ENCODE assay signal across 23 cellular contexts in the genomic region with DNA sequence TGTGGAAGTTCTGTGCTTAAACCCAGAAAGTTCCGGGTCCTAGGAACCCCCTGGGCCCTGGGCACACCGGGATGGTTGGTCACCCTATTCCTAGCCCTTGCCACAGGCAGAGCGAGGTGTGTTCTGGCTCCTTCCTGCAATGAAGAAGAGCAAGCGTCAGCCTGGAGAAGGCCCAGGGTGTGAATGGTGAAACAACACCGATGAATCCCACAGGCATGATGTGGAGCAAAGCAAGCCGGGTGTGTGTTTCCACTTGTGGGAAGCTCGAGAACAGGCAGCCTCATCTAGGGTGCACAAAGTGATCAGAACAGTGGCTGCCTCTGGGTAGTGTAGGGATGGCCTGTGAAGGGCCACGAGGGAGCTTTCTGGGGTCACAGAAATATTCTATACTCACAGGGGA. TPM values are rescaled to one million over a fixed set of nuclear protein-coding genes. Genes with fewer than 3 reads are reported as not detected.
DNase-seq lines count a peak whose midpoint lies in the region; ATAC-seq, FAIRE-seq and TF ChIP-seq lines count a peak whose summit lies in the region.
"Had no signal": no experiment of that assay in that cellular context is flagged by ENCODE, and none has a peak within 500 bp of the region (broad histone marks: within the 10 kb centered on the region; RNA-seq: fewer than 3 reads in every experiment).

No MANE protein-coding gene starts in this region.

- no peak overlapping the region for H3K9ac ChIP-seq in GM23248
- H3K9ac ChIP-seq in astrocyte (ENCODE audit: low read length) = no peak overlapping the region

- H3K4me1 ChIP-seq in GM23248 (ENCODE audit: insufficient read depth) (peaks cover 22% of the 10 kb centered on the region), astrocyte (ENCODE audit: insufficient read depth, low read length) (peaks cover 22% of the 10 kb centered on the region)

- no peak overlapping the region for H3K4me2 ChIP-seq in GM23248 (ENCODE audit: unreplicated experiment)
- H3K4me2 ChIP-seq in astrocyte (ENCODE audit: low read length) = no peak overlapping the region

- no peak for TF ChIP-seq CTCF in astrocyte (IDR thresholded peaks at IDR 0.05; ENCODE audit: insufficient read depth, low read depth, low read length)
- no peak for TF ChIP-seq CTCF in fibroblast of the aortic adventitia (IDR thresholded peaks at IDR 0.05; ENCODE audit: insufficient read depth, low read length)

- H3K9me2 ChIP-seq in GM23248 (ENCODE audit: insufficient read depth) = no peaks in the 10 kb centered on the region

- H3K27me3 ChIP-seq in GM23248 (replicated peaks; ENCODE audit: insufficient read depth) (no peaks in the 10 kb centered on the region), astrocyte (ENCODE audit: insufficient read depth, low read length) (no peaks in the 10 kb centered on the region)

- no peaks in the 10 kb centered on the region for H3F3A ChIP-seq in GM23248 (ENCODE audit: insufficient read depth)

- H3K36me3 Mint-ChIP-seq in astrocyte (ENCODE audit: low read depth, unreplicated experiment) = no peaks in the 10 kb centered on the region
- H3K36me3 Mint-ChIP-seq: CD4-positive, CD25-positive, alpha-beta regulatory T cell had no signal

- 53 to 63% methylated on average over 8 of the region's 8 CpGs for WGBS in GM23248 (ENCODE audit: low coverage in 1 of 2, low lambda C conversion rate in 2 of 2, missing lambda C conversion rate in 2 of 2), 2 experiments

- H2AFZ ChIP-seq in GM23248 = no peak overlapping the region
- H2AFZ ChIP-seq in astrocyte (ENCODE audit: low read depth, low read length) = peak overlapping the region; percentile 4

- H3K4me3 ChIP-seq in GM23248 = no peak overlapping the region
- H3K4me3 ChIP-seq in astrocyte (ENCODE audit: insufficient read depth, low read depth, low read length) = no peak overlapping the region
- no peak overlapping the region for H3K4me3 ChIP-seq in fibroblast of the aortic adventitia (ENCODE audit: low read depth, low read length)

- H3K9me3 Mint-ChIP-seq in astrocyte (ENCODE audit: unreplicated experiment) = peaks cover under 1% of the 10 kb centered on the region
- H3K9me3 Mint-ChIP-seq: CD4-positive, CD25-positive, alpha-beta regulatory T cell had no signal

- in situ Hi-C loops in GM23248 (cut with MboI) = no loop called here

- no peaks in the 10 kb centered on the region for H3K36me3 ChIP-seq in GM23248 (ENCODE audit: low read depth)
- H3K36me3 ChIP-seq in astrocyte (ENCODE audit: insufficient read depth, low read length) = no peaks in the 10 kb centered on the region

- H3K27ac ChIP-seq in GM23248 (no peak overlapping the region), astrocyte (ENCODE audit: low read depth, low read length) (no peak overlapping the region)

- peak; percentile 26 for DNase-seq in GM23248
- DNase-seq in astrocyte (ENCODE audit: low read depth) = no peak
- DNase-seq in fibroblast of the aortic adventitia (ENCODE audit: low read depth) = peak; percentile 37
- DNase-seq in activated CD8-positive, alpha-beta memory T cell treated with anti-CD3 and anti-CD28 coated beads for 24 hours = no peak
- DNase-seq in SHP77 treated with DMSO at 0.1 percent for 48 hours (lab: John Stamatoyannopoulos, UW) = no peak
- DNase-seq: CD4-positive, CD25-positive, alpha-beta regulatory T cell; KBM-7; NCI-H1092 treated with DMSO at 0.1 percent for 48 hours; NCI-H146; NCI-H2029 treated with DMSO at 0.1 percent for 48 hours; NCI-H345; NCI-H524; NCI-H774; NK-92 treated with Interleukin-12 subunit alpha and Interleukin-12 subunit beta, amount 100 ng/mL, for 24 hours had no signal

- H3K4me1 Mint-ChIP-seq in astrocyte (ENCODE audit: low read depth, unreplicated experiment) = peaks cover 21% of the 10 kb centered on the region
- H3K4me1 Mint-ChIP-seq: CD4-positive, CD25-positive, alpha-beta regulatory T cell had no signal

- no peak overlapping the region for H3K27ac Mint-ChIP-seq in astrocyte (ENCODE audit: unreplicated experiment)

- H3K79me2 ChIP-seq in GM23248 (ENCODE audit: insufficient read depth) (no peaks in the 10 kb centered on the region), astrocyte (ENCODE audit: insufficient read depth, low read length) (no peaks in the 10 kb centered on the region)

- H4K20me1 ChIP-seq in GM23248 (ENCODE audit: insufficient read depth) (no peaks in the 10 kb centered on the region), astrocyte (ENCODE audit: insufficient read depth, low read length) (no peaks in the 10 kb centered on the region)

- FAIRE-seq in astrocyte (lab: Jason Lieb, UNC) = no peak
- FAIRE-seq: GM12891, HepG2 had no signal

- no peaks in the 10 kb centered on the region for H3K9me3 ChIP-seq in GM23248 (ENCODE audit: low read depth)
- H3K9me3 ChIP-seq in astrocyte (ENCODE audit: insufficient read depth, low read depth, low read length) = peaks cover 4% of the 10 kb centered on the region

- peaks cover 9% of the 10 kb centered on the region for H3K27me3 Mint-ChIP-seq in astrocyte (ENCODE audit: low read depth, unreplicated experiment)

- ATAC-seq in GM18861 (IDR thresholded peaks at IDR 0.05; ENCODE audit: unreplicated experiment) = no peak
- no peak for ATAC-seq in GM19463 (IDR thresholded peaks at IDR 0.05; ENCODE audit: unreplicated experiment)
- ATAC-seq: HepG2, Panc1, SK-N-SH treated with all-trans-retinoic acid at 6 μM for 48 hours had no signal

- no peak overlapping the region for H3K4me3 Mint-ChIP-seq in astrocyte (ENCODE audit: unreplicated experiment)
- H3K4me3 Mint-ChIP-seq: CD4-positive, CD25-positive, alpha-beta regulatory T cell had no signal

RNA-seq across cellular contexts. Expression of a gene that starts 13.8 kb away (rescaled TPM):
- not detected in 2 replicates for total RNA-seq in GM23248 (2014; rRNA removed; shearing (Covaris generic))
- polyA plus RNA-seq in GM23248 (2016; fragmentation: Nextera tagmentation; extraction: Ambion mirVana) = not detected in 2 replicates
- not detected in 2 replicates for total RNA-seq in astrocyte
- not detected in 2 replicates for total RNA-seq in fibroblast of the aortic adventitia (ENCODE audit: low replicate concordance)
- total RNA-seq: A673; CD4-positive, CD25-positive, alpha-beta regulatory T cell; H4; HepG2 had no signal
- polyA plus RNA-seq: BJ; CD4-positive, CD25-positive, alpha-beta regulatory T cell; HepG2 had no signal

RNA-seq across cellular contexts. Expression of a gene that starts 35.1 kb away (rescaled TPM):
- total RNA-seq in GM23248 (2014; rRNA removed; shearing (Covaris generic)) = not detected in 2 replicates
- not detected in 2 replicates for polyA plus RNA-seq in GM23248 (2016; fragmentation: Nextera tagmentation; extraction: Ambion mirVana)
- total RNA-seq in astrocyte (not detected in 2 replicates), fibroblast of the aortic adventitia (ENCODE audit: low replicate concordance) (not detected in 2 replicates)
- total RNA-seq: A673; CD4-positive, CD25-positive, alpha-beta regulatory T cell; H4; HepG2 had no signal
- polyA plus RNA-seq: BJ, HepG2 had no signal

RNA-seq across cellular contexts. Expression of a gene that starts 39.2 kb away (rescaled TPM):
- total RNA-seq in GM23248 (2014; rRNA removed; shearing (Covaris generic)) = 24.7 and 31.5 TPM in 2 replicates
- 13.5 and 18.1 TPM in 2 replicates for polyA plus RNA-seq in GM23248 (2016; fragmentation: Nextera tagmentation; extraction: Ambion mirVana)
- total RNA-seq in astrocyte = 30.4 and 34.1 TPM in 2 replicates
- total RNA-seq in fibroblast of the aortic adventitia (ENCODE audit: low replicate concordance) = 19.4 and 20.6 TPM in 2 replicates

Comparison
In these comparisons a context has a peak if more than half of its experiments do, and no peak if none do; other contexts are left out.
1. DNase-seq: peak in GM23248 (single experiment) and fibroblast of the aortic adventitia (single experiment); none in astrocyte (single experiment), activated CD8-positive, alpha-beta memory T cell treated with anti-CD3 and anti-CD28 coated beads for 24 hours (single experiment) and SHP77 treated with DMSO at 0.1 percent for 48 hours (single experiment).